In the genomic region with DNA sequence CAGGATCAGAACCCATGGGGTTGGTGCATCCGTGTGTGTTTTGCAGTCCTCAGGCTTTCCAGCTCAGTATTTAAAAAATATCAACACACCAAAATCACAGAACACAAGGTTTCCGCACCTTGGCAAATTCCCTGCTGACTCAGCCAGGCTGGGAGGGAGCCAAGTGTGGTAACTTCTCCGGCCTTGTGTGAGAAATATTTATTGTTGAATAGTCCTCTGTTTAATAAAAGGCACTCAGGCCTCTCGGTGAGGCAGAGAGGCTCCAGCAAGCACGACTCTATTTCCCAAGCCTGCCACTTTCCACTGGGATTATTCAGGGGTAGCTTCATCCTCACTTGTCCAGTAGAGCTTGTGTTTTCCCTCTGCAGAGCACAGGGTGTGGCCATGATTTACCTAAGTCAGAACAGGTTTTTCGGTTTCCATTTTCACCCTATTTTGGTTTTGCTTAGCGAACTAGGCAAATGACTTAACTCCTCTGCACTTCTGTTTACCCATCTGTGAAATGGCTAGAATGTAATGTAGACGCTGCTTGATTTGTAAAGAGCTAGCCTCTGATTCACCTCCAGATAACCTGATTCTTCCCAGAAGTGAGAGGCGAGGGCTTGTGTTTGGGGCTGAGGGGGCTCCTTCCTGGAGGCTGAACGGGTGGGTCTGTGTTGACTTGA, we compare ENCODE assay signal across 9 cellular contexts. TPM values are rescaled to one million over a fixed set of nuclear protein-coding genes. Genes with fewer than 3 reads are reported as not detected.
DNase-seq lines count a peak whose midpoint lies in the region; ATAC-seq and TF ChIP-seq lines count a peak whose summit lies in the region.
"Had no signal": no experiment of that assay in that cellular context is flagged by ENCODE, and none has a peak within 500 bp of the region (broad histone marks: within the 10 kb centered on the region; RNA-seq: fewer than 3 reads in every experiment).

No MANE protein-coding gene starts in this region.

- no peak overlapping the region for H3K9ac ChIP-seq in neural progenitor cell

- no peaks in the 10 kb centered on the region for H3F3A ChIP-seq in neural progenitor cell (ENCODE audit: low read depth)

- H3K27me3 ChIP-seq in neural progenitor cell, result no peaks in the 10 kb centered on the region

- H2AFZ ChIP-seq in neural progenitor cell (replicated peaks), result no peak overlapping the region

- peak overlapping the region; percentile 23 for H3K4me3 ChIP-seq in choroid plexus epithelial cell (ENCODE audit: low read depth, low read length)
- no peak overlapping the region for H3K4me3 ChIP-seq in neural progenitor cell

- H3K9me3 Mint-ChIP-seq in neural progenitor cell, result peaks cover 6% of the 10 kb centered on the region
- no peaks in the 10 kb centered on the region for H3K9me3 Mint-ChIP-seq in activated CD8-positive, alpha-beta memory T cell treated with anti-CD3 and anti-CD28 coated beads, Interleukin-2, amount 10 ng/mL, durations not matched to agents 7 days and 5 days (ENCODE audit: low read depth)
- H3K9me3 Mint-ChIP-seq: central memory CD8-positive, alpha-beta T cell had no signal

- no peak overlapping the region for H3K4me3 Mint-ChIP-seq in neural progenitor cell
- H3K4me3 Mint-ChIP-seq in activated CD8-positive, alpha-beta memory T cell treated with anti-CD3 and anti-CD28 coated beads, Interleukin-2, amount 10 ng/mL, durations not matched to agents 7 days and 5 days, result no peak overlapping the region
- H3K4me3 Mint-ChIP-seq: central memory CD8-positive, alpha-beta T cell had no signal

- H4K20me1 ChIP-seq in neural progenitor cell (ENCODE audit: low read depth), result no peaks in the 10 kb centered on the region

- peaks cover 22% of the 10 kb centered on the region for H3K4me1 ChIP-seq in neural progenitor cell

- H3K4me2 ChIP-seq in neural progenitor cell, result no peak overlapping the region

- CTCF ChIA-PET in activated CD8-positive, alpha-beta memory T cell treated with anti-CD3 and anti-CD28 coated beads, Interleukin-2, amount 10 ng/mL, durations not matched to agents 7 days and 5 days (lab: Charles Lee), result no interaction called here

- peak; percentile 78 for DNase-seq in AG08396 (ENCODE audit: low spot score)
- DNase-seq in choroid plexus epithelial cell (ENCODE audit: low read depth), result peak; percentile 91
- no peak for DNase-seq in neural progenitor cell (ENCODE audit: low spot score)
- DNase-seq in activated CD8-positive, alpha-beta memory T cell treated with anti-CD3 and anti-CD28 coated beads, Interleukin-2, amount 10 ng/mL, durations not matched to agents 7 days and 5 days, result no peak
- no peak for DNase-seq in islet precursor cell
- no peak for DNase-seq in SW 1271 (lab: John Stamatoyannopoulos, UW)

- H3K9me3 ChIP-seq in neural progenitor cell (ENCODE audit: low read depth), result no peaks in the 10 kb centered on the region

- peak; percentile 81 for ATAC-seq in GM19438 (IDR thresholded peaks at IDR 0.05; ENCODE audit: low read depth, unreplicated experiment)
- ATAC-seq in HG03442 (IDR thresholded peaks at IDR 0.05; ENCODE audit: unreplicated experiment), result peak; percentile 80
- ATAC-seq in activated CD8-positive, alpha-beta memory T cell treated with anti-CD3 and anti-CD28 coated beads, Interleukin-2, amount 10 ng/mL, durations not matched to agents 7 days and 5 days, result no peak

- peak overlapping the region; percentile 46 for H3K27ac Mint-ChIP-seq in neural progenitor cell
- H3K27ac Mint-ChIP-seq in activated CD8-positive, alpha-beta memory T cell treated with anti-CD3 and anti-CD28 coated beads, Interleukin-2, amount 10 ng/mL, durations not matched to agents 7 days and 5 days, result no peak overlapping the region

- H3K36me3 ChIP-seq in neural progenitor cell, result no peaks in the 10 kb centered on the region

- TF ChIP-seq CTCF in choroid plexus epithelial cell (conservative IDR thresholded peaks at IDR 0.05; ENCODE audit: low read depth, low read length) (no peak), neural progenitor cell (IDR thresholded peaks at IDR 0.05) (no peak)

- peaks cover 21% of the 10 kb centered on the region for H3K27me3 Mint-ChIP-seq in neural progenitor cell (ENCODE audit: insufficient read depth, low read depth)
- no peaks in the 10 kb centered on the region for H3K27me3 Mint-ChIP-seq in activated CD8-positive, alpha-beta memory T cell treated with anti-CD3 and anti-CD28 coated beads, Interleukin-2, amount 10 ng/mL, durations not matched to agents 7 days and 5 days

- H3K79me2 ChIP-seq in neural progenitor cell (ENCODE audit: low read depth), result no peaks in the 10 kb centered on the region

- H3K36me3 Mint-ChIP-seq in neural progenitor cell, result no peaks in the 10 kb centered on the region
- no peaks in the 10 kb centered on the region for H3K36me3 Mint-ChIP-seq in activated CD8-positive, alpha-beta memory T cell treated with anti-CD3 and anti-CD28 coated beads, Interleukin-2, amount 10 ng/mL, durations not matched to agents 7 days and 5 days

- peaks cover 37% of the 10 kb centered on the region for H3K4me1 Mint-ChIP-seq in neural progenitor cell
- H3K4me1 Mint-ChIP-seq in activated CD8-positive, alpha-beta memory T cell treated with anti-CD3 and anti-CD28 coated beads, Interleukin-2, amount 10 ng/mL, durations not matched to agents 7 days and 5 days, result peaks cover 9% of the 10 kb centered on the region
- H3K4me1 Mint-ChIP-seq: central memory CD8-positive, alpha-beta T cell had no signal

- no peak overlapping the region for H3K27ac ChIP-seq in neural progenitor cell

RNA-seq across cellular contexts. Expression of a gene that starts 13.0 kb away (rescaled TPM):
- total RNA-seq in neural progenitor cell (ENCODE audit: low replicate concordance), result 0.54 and 0.59 TPM in 2 replicates
- total RNA-seq in activated CD8-positive, alpha-beta memory T cell treated with anti-CD3 and anti-CD28 coated beads, Interleukin-2, amount 10 ng/mL, durations not matched to agents 7 days and 5 days, result under 1 TPM in 1 of 2 experiments, not detected in 1; 0.09 TPM

Comparison
In these comparisons a context has a peak if more than half of its experiments do, and no peak if none do; other contexts are left out.
1. DNase-seq: peak in AG08396 (single experiment) and choroid plexus epithelial cell (single experiment); none in neural progenitor cell (single experiment), activated CD8-positive, alpha-beta memory T cell treated with anti-CD3 and anti-CD28 coated beads, Interleukin-2, amount 10 ng/mL, durations not matched to agents 7 days and 5 days (single experiment), islet precursor cell (single experiment) and SW 1271 (0 of 2).